Comparison of ENCODE assay signal across 23 cellular contexts in genomic region chr6:157699777-157700636, GRCh38.
DNase-seq lines count a peak whose midpoint lies in the region; ATAC-seq lines count a peak whose summit lies in the region.
"Had no signal": no experiment of that assay in that cellular context is flagged by ENCODE, and none has a peak within 500 bp of the region (broad histone marks: within the 10 kb centered on the region; RNA-seq: fewer than 3 reads in every experiment).

No MANE protein-coding gene starts in this region.

- ATAC-seq in activated T-cell treated with anti-CD3 and anti-CD28 coated beads, Interleukin-2, amount 50 U/mL, for 72 hours (replicated peaks in 1 of 2) = no peak
- ATAC-seq in aorta (ENCODE audit: low FRiP score) = peak; percentile 36
- ATAC-seq: PC-3, SK-N-SH treated with all-trans-retinoic acid at 6 μM for 48 hours had no signal

- H3K9me3 Mint-ChIP-seq in activated T-cell treated with anti-CD3 and anti-CD28 coated beads, Interleukin-2, amount 50 U/mL, for 24 hours = peaks cover 7% of the 10 kb centered on the region
- H3K9me3 Mint-ChIP-seq in activated T-cell treated with anti-CD3 and anti-CD28 coated beads, Interleukin-2, amount 50 U/mL, for 72 hours = peaks cover 2 to 6% of the 10 kb centered on the region in 2 donors

- no peak overlapping the region for H3K4me3 Mint-ChIP-seq in activated T-cell treated with anti-CD3 and anti-CD28 coated beads, Interleukin-2, amount 50 U/mL, for 24 hours
- H3K4me3 Mint-ChIP-seq in activated T-cell treated with anti-CD3 and anti-CD28 coated beads, Interleukin-2, amount 50 U/mL, for 72 hours = no peak overlapping the region
- H3K4me3 Mint-ChIP-seq: CD4-positive, CD25-positive, alpha-beta regulatory T cell had no signal

- H3K27ac Mint-ChIP-seq in activated T-cell treated with anti-CD3 and anti-CD28 coated beads, Interleukin-2, amount 50 U/mL, for 24 hours = no peak overlapping the region
- no peak overlapping the region for H3K27ac Mint-ChIP-seq in activated T-cell treated with anti-CD3 and anti-CD28 coated beads, Interleukin-2, amount 50 U/mL, for 72 hours
- H3K27ac Mint-ChIP-seq: CD4-positive, CD25-positive, alpha-beta regulatory T cell had no signal

- H3K27me3 ChIP-seq in NT2/D1 (ENCODE audit: insufficient read depth, insufficient read length) (no peaks in the 10 kb centered on the region), aorta (ENCODE audit: control insufficient read depth in 1 of 2, insufficient read depth in 2 of 2, low read length in 1 of 2) (no peaks in the 10 kb centered on the region)

- H3K9me3 ChIP-seq in NT2/D1 (ENCODE audit: insufficient read depth, low read length) = peaks cover 13% of the 10 kb centered on the region; the same call in 1 of the 2 replicates
- peaks cover 3% of the 10 kb centered on the region for H3K9me3 ChIP-seq in aorta (ENCODE audit: control insufficient read depth, low read length)

- intact Hi-C loops in aorta (cut with DNase I) = no loop called here

- H3K4me1 Mint-ChIP-seq in activated T-cell treated with anti-CD3 and anti-CD28 coated beads, Interleukin-2, amount 50 U/mL, for 24 hours (ENCODE audit: low read depth) = no peaks in the 10 kb centered on the region
- no peaks in the 10 kb centered on the region for H3K4me1 Mint-ChIP-seq in activated T-cell treated with anti-CD3 and anti-CD28 coated beads, Interleukin-2, amount 50 U/mL, for 72 hours (ENCODE audit: low read depth)
- H3K4me1 Mint-ChIP-seq: CD4-positive, CD25-positive, alpha-beta regulatory T cell had no signal

- no peak overlapping the region for H3K9ac ChIP-seq in NT2/D1 (ENCODE audit: insufficient read length, low read depth)
- H3K9ac ChIP-seq: GM23248 had no signal

- no peak overlapping the region for H3K27ac ChIP-seq in aorta (ENCODE audit: low read depth in 1 of 2, low read length in 2 of 2)
- H3K27ac ChIP-seq: GM23248 had no signal

- DNase-seq in activated T-cell treated with anti-CD3 and anti-CD28 coated beads, Interleukin-2, amount 50 U/mL, for 24 hours = peak; percentile 6
- DNase-seq in activated T-cell treated with anti-CD3 and anti-CD28 coated beads, Interleukin-2, amount 50 U/mL, for 72 hours = no peak
- DNase-seq in NT2/D1 (ENCODE audit: low read depth, low spot score) = no peak
- DNase-seq in iPS-NIHi7 (ENCODE audit: extremely low spot score) = peak; percentile 43
- no peak for DNase-seq in aorta
- DNase-seq in NCI-H226 = no peak
- DNase-seq in middle frontal gyrus (ENCODE audit: extremely low spot score, low spot score) = no peak
- DNase-seq in globus pallidus (ENCODE audit: low spot score) = no peak
- DNase-seq: 8988T; CD4-positive, CD25-positive, alpha-beta regulatory T cell; COR-L47; DMS 273 treated with DMSO at 0.1 percent for 48 hours; DND-41; GM23248; NCI-H1436; NCI-H2081; NCI-H2171 treated with DMSO at 0.1 percent for 48 hours; NCI-H446 treated with DMSO at 0.1 percent for 48 hours; NCI-H748 treated with DMSO at 0.1 percent for 48 hours; PC-3; RPMI8226; SIG-M5 had no signal

- 89% methylated on average over 17 of the region's 17 CpGs for WGBS in aorta, 2 donors

- H3K4me1 ChIP-seq in NT2/D1 (ENCODE audit: insufficient read depth, insufficient read length) (no peaks in the 10 kb centered on the region), aorta (ENCODE audit: control insufficient read depth in 1 of 2, insufficient read depth in 2 of 2, low read length in 2 of 2) (no peaks in the 10 kb centered on the region)

- H3K36me3 ChIP-seq in NT2/D1 (ENCODE audit: insufficient read depth, insufficient read length, low read length) (no peaks in the 10 kb centered on the region), aorta (ENCODE audit: control insufficient read depth in 1 of 2, insufficient read depth in 2 of 2, low read length in 1 of 2) (no peaks in the 10 kb centered on the region)

- no peaks in the 10 kb centered on the region for H3K27me3 Mint-ChIP-seq in activated T-cell treated with anti-CD3 and anti-CD28 coated beads, Interleukin-2, amount 50 U/mL, for 24 hours
- H3K27me3 Mint-ChIP-seq in activated T-cell treated with anti-CD3 and anti-CD28 coated beads, Interleukin-2, amount 50 U/mL, for 72 hours (ENCODE audit: low read depth) = no peaks in the 10 kb centered on the region

- peak overlapping the region; percentile 8 for H3K4me3 ChIP-seq in NT2/D1 (ENCODE audit: insufficient read length, low read depth)
- H3K4me3 ChIP-seq in aorta (ENCODE audit: low read length in 2 of 2) = no peak overlapping the region
- H3K4me3 ChIP-seq: GM23248 had no signal

- no peaks in the 10 kb centered on the region for H3K36me3 Mint-ChIP-seq in activated T-cell treated with anti-CD3 and anti-CD28 coated beads, Interleukin-2, amount 50 U/mL, for 24 hours (ENCODE audit: low read depth)
- H3K36me3 Mint-ChIP-seq in activated T-cell treated with anti-CD3 and anti-CD28 coated beads, Interleukin-2, amount 50 U/mL, for 72 hours (ENCODE audit: insufficient read depth in 2 of 2) = peaks cover 2% of the 10 kb centered on the region in 2 donors
- H3K36me3 Mint-ChIP-seq: CD4-positive, CD25-positive, alpha-beta regulatory T cell had no signal

Comparison
In these comparisons a context has a peak if more than half of its experiments do, and no peak if none do; other contexts are left out.
1. DNase-seq: peak in activated T-cell treated with anti-CD3 and anti-CD28 coated beads, Interleukin-2, amount 50 U/mL, for 24 hours (single experiment) and iPS-NIHi7 (single experiment); none in activated T-cell treated with anti-CD3 and anti-CD28 coated beads, Interleukin-2, amount 50 U/mL, for 72 hours (0 of 2), NT2/D1 (single experiment), aorta (0 of 2), NCI-H226 (single experiment), middle frontal gyrus (single experiment) and globus pallidus (single experiment).